Comparison of ENCODE assay signal across 7 cellular contexts in the genomic region with DNA sequence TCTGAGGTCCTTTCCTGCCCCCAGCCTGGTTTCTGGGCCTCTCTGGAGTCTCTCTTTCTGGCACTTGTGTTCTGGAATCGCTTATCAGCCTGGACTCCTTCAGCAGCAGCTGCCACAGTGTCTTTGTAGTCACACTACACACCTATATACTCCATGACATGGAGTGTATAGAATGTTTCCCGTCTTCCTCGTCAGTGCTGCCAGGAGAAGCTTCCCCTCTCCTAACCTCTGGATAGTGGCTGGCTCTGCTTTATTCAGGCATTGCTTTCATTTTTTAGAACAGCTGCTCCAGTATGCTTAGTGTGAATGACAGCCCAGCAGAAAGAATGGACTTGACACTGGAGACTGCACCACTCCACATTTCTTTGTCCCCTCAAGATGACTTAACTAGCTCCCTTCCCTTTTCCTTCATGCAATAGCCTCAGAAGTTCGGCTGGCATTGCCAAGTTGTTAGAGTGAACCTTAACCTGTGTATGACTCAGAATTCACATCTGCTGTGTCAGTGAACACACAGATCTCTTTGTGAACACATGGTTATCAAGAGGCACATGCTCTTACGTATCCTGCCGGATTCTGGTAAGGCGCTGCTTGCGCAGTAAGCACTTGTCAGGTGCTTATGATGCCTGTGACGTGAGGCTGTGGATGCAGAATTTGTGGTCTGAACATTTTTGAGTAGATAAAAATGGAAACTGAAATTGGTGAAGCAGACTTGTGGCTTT.
DNase-seq lines count a peak whose midpoint lies in the region; ATAC-seq and TF ChIP-seq lines count a peak whose summit lies in the region.

No MANE protein-coding gene starts in this region.

- H3K27ac ChIP-seq in substantia nigra (ENCODE audit: low read depth, low read length, poor library complexity, severe bottlenecking): peak overlapping the region; percentile 38

- in situ Hi-C loops in SK-MEL-5 (cut with HindIII; ENCODE audit: low pct_unique_long_range_greater_than_20kb, low sequenced_read_pairs): no loop called here

- TF ChIP-seq CTCF in glutamatergic neuron (IDR thresholded peaks at IDR 0.05; ENCODE audit: partially characterized antibody, unreplicated experiment): no peak

- CTCF ChIA-PET in activated CD8-positive, alpha-beta memory T cell treated with anti-CD3 and anti-CD28 coated beads, Interleukin-2, amount 10 ng/mL, durations not matched to agents 7 days and 5 days (lab: Charles Lee): interaction anchor here (2.5 kb wide), 1 partner anchor 74 kb away, joined by 6 read pairs; a partner anchor contains a TSS

- H3K27me3 Mint-ChIP-seq in glutamatergic neuron (ENCODE audit: unreplicated experiment): peaks cover 10% of the 10 kb centered on the region
- H3K27me3 Mint-ChIP-seq in activated CD8-positive, alpha-beta memory T cell treated with anti-CD3 and anti-CD28 coated beads, Interleukin-2, amount 10 ng/mL, durations not matched to agents 7 days and 5 days: peaks cover 10% of the 10 kb centered on the region

- DNase-seq in HS-5 (ENCODE audit: low read depth) (peak; percentile 41), SK-MEL-5 (ENCODE audit: low read depth, low spot score) (peak; percentile 99), glutamatergic neuron (no peak), substantia nigra (lab: John Stamatoyannopoulos, UW) (peak in 2 of 49 donors; percentile 13 to 20), NCI-H1694 treated with DMSO at 0.1 percent for 48 hours (lab: John Stamatoyannopoulos, UW) (no peak)
- no peak for DNase-seq in activated CD8-positive, alpha-beta memory T cell treated with anti-CD3 and anti-CD28 coated beads, Interleukin-2, amount 10 ng/mL, durations not matched to agents 7 days and 5 days

- no peak for ATAC-seq in activated CD8-positive, alpha-beta memory T cell treated with anti-CD3 and anti-CD28 coated beads, Interleukin-2, amount 10 ng/mL, durations not matched to agents 7 days and 5 days
- no peak for ATAC-seq in GM21447 (IDR thresholded peaks at IDR 0.05; ENCODE audit: unreplicated experiment)

- H3K27ac Mint-ChIP-seq in glutamatergic neuron (ENCODE audit: unreplicated experiment): peak overlapping the region; percentile 70
- H3K27ac Mint-ChIP-seq in activated CD8-positive, alpha-beta memory T cell treated with anti-CD3 and anti-CD28 coated beads, Interleukin-2, amount 10 ng/mL, durations not matched to agents 7 days and 5 days: no peak overlapping the region

- H3K4me3 Mint-ChIP-seq in glutamatergic neuron (ENCODE audit: unreplicated experiment): peak overlapping the region; percentile 34
- H3K4me3 Mint-ChIP-seq in activated CD8-positive, alpha-beta memory T cell treated with anti-CD3 and anti-CD28 coated beads, Interleukin-2, amount 10 ng/mL, durations not matched to agents 7 days and 5 days: no peak overlapping the region

- peaks cover 3% of the 10 kb centered on the region for H3K9me3 Mint-ChIP-seq in glutamatergic neuron (ENCODE audit: unreplicated experiment)
- H3K9me3 Mint-ChIP-seq in activated CD8-positive, alpha-beta memory T cell treated with anti-CD3 and anti-CD28 coated beads, Interleukin-2, amount 10 ng/mL, durations not matched to agents 7 days and 5 days (ENCODE audit: low read depth): no peaks in the 10 kb centered on the region

- H3K4me1 Mint-ChIP-seq in glutamatergic neuron (ENCODE audit: low read depth, unreplicated experiment): peaks cover 64% of the 10 kb centered on the region
- H3K4me1 Mint-ChIP-seq in activated CD8-positive, alpha-beta memory T cell treated with anti-CD3 and anti-CD28 coated beads, Interleukin-2, amount 10 ng/mL, durations not matched to agents 7 days and 5 days: peaks cover 5% of the 10 kb centered on the region

- no peaks in the 10 kb centered on the region for H3K36me3 Mint-ChIP-seq in glutamatergic neuron (ENCODE audit: unreplicated experiment)
- no peaks in the 10 kb centered on the region for H3K36me3 Mint-ChIP-seq in activated CD8-positive, alpha-beta memory T cell treated with anti-CD3 and anti-CD28 coated beads, Interleukin-2, amount 10 ng/mL, durations not matched to agents 7 days and 5 days

Comparison
In these comparisons a context has a peak if more than half of its experiments do, and no peak if none do; other contexts are left out.
1. DNase-seq: peak in HS-5 (single experiment) and SK-MEL-5 (single experiment); none in glutamatergic neuron (single experiment), activated CD8-positive, alpha-beta memory T cell treated with anti-CD3 and anti-CD28 coated beads, Interleukin-2, amount 10 ng/mL, durations not matched to agents 7 days and 5 days (single experiment) and NCI-H1694 treated with DMSO at 0.1 percent for 48 hours (single experiment).